Comparison of ENCODE assay signal across 16 cellular contexts in the genomic region with DNA sequence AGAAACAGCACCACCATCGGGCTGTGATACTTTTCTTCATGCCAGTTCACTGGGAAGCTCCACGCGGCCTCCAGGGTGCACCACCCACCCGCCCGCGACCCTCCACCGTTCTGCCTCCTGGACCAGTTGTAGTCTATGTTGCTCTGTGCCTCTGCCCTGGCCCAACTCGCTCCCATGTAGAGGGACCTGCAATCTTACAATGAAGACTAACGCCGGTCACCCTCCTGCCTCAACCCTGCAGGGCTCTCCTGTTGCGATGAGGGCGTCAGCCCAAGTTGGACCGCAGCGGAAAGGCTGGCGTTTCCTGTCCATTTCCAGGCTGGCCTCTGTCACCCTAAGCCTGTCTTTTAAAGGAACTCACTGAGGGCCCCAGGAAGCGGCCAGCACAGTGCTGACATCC. TPM values are rescaled to one million over a fixed set of nuclear protein-coding genes. Genes with fewer than 3 reads are reported as not detected.
DNase-seq lines count a peak whose midpoint lies in the region; ATAC-seq lines count a peak whose summit lies in the region.
"Had no signal": no experiment of that assay in that cellular context is flagged by ENCODE, and none has a peak within 500 bp of the region (broad histone marks: within the 10 kb centered on the region; RNA-seq: fewer than 3 reads in every experiment).

No MANE protein-coding gene starts in this region.

- intact Hi-C loops in aorta (cut with DNase I), result loop anchor here in 1 of 2 donors (10.0 kb wide), 1 partner anchor 72 kb away; no protein-coding TSS in a partner anchor

- H3K4me3 Mint-ChIP-seq in stimulated activated naive CD8-positive, alpha-beta T cell treated with anti-CD3 and anti-CD28 coated beads, Interleukin-15, amount 100 ng/mL, for 72 hours, result no peak overlapping the region
- H3K4me3 Mint-ChIP-seq: activated naive CD8-positive, alpha-beta T cell treated with anti-CD3 and anti-CD28 coated beads, Interleukin-2, amount 10 ng/mL, durations not matched to agents 7 days and 5 days; type B pancreatic cell had no signal

- H3K4me1 ChIP-seq in aorta (ENCODE audit: control insufficient read depth in 1 of 2, insufficient read depth in 2 of 2, low read length in 2 of 2), result no peaks in the 10 kb centered on the region

- WGBS in aorta, 2 donors, result 64 to 66% methylated on average over 16 of the region's 16 CpGs

- H3K27ac ChIP-seq in aorta (ENCODE audit: low read depth in 1 of 2, low read length in 2 of 2), result no peak overlapping the region

- peaks cover 7% of the 10 kb centered on the region for H3K4me1 Mint-ChIP-seq in stimulated activated naive CD8-positive, alpha-beta T cell treated with anti-CD3 and anti-CD28 coated beads, Interleukin-15, amount 100 ng/mL, for 72 hours

- no peaks in the 10 kb centered on the region for H3K36me3 ChIP-seq in aorta (ENCODE audit: control insufficient read depth in 1 of 2, insufficient read depth in 2 of 2, low read length in 1 of 2)

- H3K9me3 Mint-ChIP-seq in stimulated activated naive CD8-positive, alpha-beta T cell treated with anti-CD3 and anti-CD28 coated beads, Interleukin-15, amount 100 ng/mL, for 72 hours, result no peaks in the 10 kb centered on the region
- H3K9me3 Mint-ChIP-seq: activated naive CD8-positive, alpha-beta T cell treated with anti-CD3 and anti-CD28 coated beads, Interleukin-2, amount 10 ng/mL, durations not matched to agents 7 days and 5 days; type B pancreatic cell had no signal

- H3K9me3 ChIP-seq in aorta (ENCODE audit: control insufficient read depth, low read length), result no peaks in the 10 kb centered on the region

- H3K27me3 ChIP-seq in aorta (ENCODE audit: control insufficient read depth in 1 of 2, insufficient read depth in 2 of 2, low read length in 1 of 2), result no peaks in the 10 kb centered on the region

- no peak for DNase-seq in stimulated activated naive CD8-positive, alpha-beta T cell treated with anti-CD3 and anti-CD28 coated beads, Interleukin-15, amount 100 ng/mL, for 72 hours
- DNase-seq in stimulated activated naive CD8-positive, alpha-beta T cell treated with anti-CD3 and anti-CD28 coated beads, Interleukin-15, Interleukin-2, amounts not matched to agents 100 U/mL and 50 U/mL, for 24 hours, result no peak
- no peak for DNase-seq in left lobe of liver (ENCODE audit: low spot score)
- DNase-seq in pulmonary artery endothelial cell (ENCODE audit: low read depth, low spot score), result peak; percentile 45
- DNase-seq in aorta, result peak; percentile 79 to 88
- no peak for DNase-seq in NCI-H2107 treated with DMSO at 0.1 percent for 48 hours (lab: John Stamatoyannopoulos, UW; ENCODE audit: unreplicated experiment)
- DNase-seq in NCI-H187 treated with DMSO at 0.1 percent for 48 hours (lab: John Stamatoyannopoulos, UW), result no peak
- DNase-seq: activated naive CD8-positive, alpha-beta T cell treated with anti-CD3 and anti-CD28 coated beads, Interleukin-2, amount 10 ng/mL, durations not matched to agents 7 days and 5 days; foreskin melanocyte; NCI-H1694; NCI-H774; retina; SHP77 had no signal

- H3K27ac Mint-ChIP-seq in stimulated activated naive CD8-positive, alpha-beta T cell treated with anti-CD3 and anti-CD28 coated beads, Interleukin-15, amount 100 ng/mL, for 72 hours, result peak overlapping the region in 1 of 2 donors; percentile 55
- H3K27ac Mint-ChIP-seq: activated naive CD8-positive, alpha-beta T cell treated with anti-CD3 and anti-CD28 coated beads, Interleukin-2, amount 10 ng/mL, durations not matched to agents 7 days and 5 days; type B pancreatic cell had no signal

- no peaks in the 10 kb centered on the region for H3K27me3 Mint-ChIP-seq in stimulated activated naive CD8-positive, alpha-beta T cell treated with anti-CD3 and anti-CD28 coated beads, Interleukin-15, amount 100 ng/mL, for 72 hours
- H3K27me3 Mint-ChIP-seq: activated naive CD8-positive, alpha-beta T cell treated with anti-CD3 and anti-CD28 coated beads, Interleukin-2, amount 10 ng/mL, durations not matched to agents 7 days and 5 days had no signal

- no peak overlapping the region for H3K4me3 ChIP-seq in aorta (ENCODE audit: low read length in 2 of 2)
- H3K4me3 ChIP-seq: K562 had no signal

- peak; percentile 37 for ATAC-seq in stimulated activated naive CD8-positive, alpha-beta T cell treated with anti-CD3 and anti-CD28 coated beads, Interleukin-15, amount 100 ng/mL, for 72 hours
- no peak for ATAC-seq in stimulated activated naive CD8-positive, alpha-beta T cell treated with anti-CD3 and anti-CD28 coated beads, Interleukin-15, Interleukin-2, amounts not matched to agents 100 U/mL and 50 U/mL, for 24 hours
- ATAC-seq in left lobe of liver (peak; percentile 59), aorta (ENCODE audit: low FRiP score) (no peak), HG02642 (IDR thresholded peaks at IDR 0.05; ENCODE audit: poor library complexity, unreplicated experiment) (no peak)

RNA-seq across cellular contexts. Expression of a gene that starts 34.9 kb away (rescaled TPM):
- total RNA-seq in left lobe of liver (8.4 TPM), pulmonary artery endothelial cell (14.5 and 16.7 TPM in 2 replicates), aorta (10 to 100 TPM; 19.0 to 21.2 TPM)
- polyA plus RNA-seq in aorta, result 10 to 100 TPM in 1 of 2 donors, 1 to 10 TPM in 1; 6.0 to 23.9 TPM

RNA-seq across cellular contexts. Expression of a gene that starts 52.4 kb away (rescaled TPM):
- 41.7 TPM for total RNA-seq in left lobe of liver
- 80.9 and 124 TPM in 2 replicates for total RNA-seq in pulmonary artery endothelial cell
- 100 to 1,000 TPM; 108 to 110 TPM for total RNA-seq in aorta
- 100 to 1,000 TPM in 1 of 2 donors, 10 to 100 TPM in 1; 36.9 to 101 TPM for polyA plus RNA-seq in aorta

RNA-seq across cellular contexts. Expression of a gene that starts 52.8 kb away (rescaled TPM):
- total RNA-seq in left lobe of liver, result 6.6 TPM
- 5.9 and 7.1 TPM in 2 replicates for total RNA-seq in pulmonary artery endothelial cell
- 1 to 10 TPM; 4.6 to 8.8 TPM for total RNA-seq in aorta
- 1 to 10 TPM; 6.1 to 6.7 TPM for polyA plus RNA-seq in aorta

Comparison
In these comparisons a context has a peak if more than half of its experiments do, and no peak if none do; other contexts are left out.
1. ATAC-seq: peak in stimulated activated naive CD8-positive, alpha-beta T cell treated with anti-CD3 and anti-CD28 coated beads, Interleukin-15, amount 100 ng/mL, for 72 hours (single experiment) and left lobe of liver (single experiment); none in stimulated activated naive CD8-positive, alpha-beta T cell treated with anti-CD3 and anti-CD28 coated beads, Interleukin-15, Interleukin-2, amounts not matched to agents 100 U/mL and 50 U/mL, for 24 hours (single experiment), aorta (single experiment) and HG02642 (single experiment).
2. DNase-seq: peak in pulmonary artery endothelial cell (single experiment) and aorta (2 of 2); none in stimulated activated naive CD8-positive, alpha-beta T cell treated with anti-CD3 and anti-CD28 coated beads, Interleukin-15, amount 100 ng/mL, for 72 hours (0 of 2), stimulated activated naive CD8-positive, alpha-beta T cell treated with anti-CD3 and anti-CD28 coated beads, Interleukin-15, Interleukin-2, amounts not matched to agents 100 U/mL and 50 U/mL, for 24 hours (single experiment), left lobe of liver (single experiment), NCI-H2107 treated with DMSO at 0.1 percent for 48 hours (single experiment) and NCI-H187 treated with DMSO at 0.1 percent for 48 hours (single experiment).